8 cellular contexts compared by ENCODE assay signal in genomic region chr1:26169669-26170471, GRCh38. TPM values are rescaled to one million over a fixed set of nuclear protein-coding genes. Genes with fewer than 3 reads are reported as not detected.
DNase-seq lines count a peak whose midpoint lies in the region; FAIRE-seq lines count a peak whose summit lies in the region.

Gene ZNF593 (plus strand): TSS chr1:26169908. CDS start chr1:26169984, 76 bp downstream.

- H3K27me3 Mint-ChIP-seq in activated naive CD4-positive, alpha-beta T cell treated with anti-CD3 and anti-CD28 coated beads for 36 hours (ENCODE audit: low read depth), result no peaks in the 10 kb centered on the region

- H3K4me3 ChIP-seq in H7 (ENCODE audit: insufficient read depth, low read depth, low read length), result peak within 1 kb of the TSS; percentile 97

- H3K9me3 Mint-ChIP-seq in activated naive CD4-positive, alpha-beta T cell treated with anti-CD3 and anti-CD28 coated beads for 36 hours, result no peaks in the 10 kb centered on the region

- peaks cover 8% of the 10 kb centered on the region for H3K4me1 Mint-ChIP-seq in activated naive CD4-positive, alpha-beta T cell treated with anti-CD3 and anti-CD28 coated beads for 36 hours (ENCODE audit: low read depth)

- peak within 1 kb of the TSS; percentile 73 for H3K27ac ChIP-seq in substantia nigra (ENCODE audit: low read depth, low read length, poor library complexity, severe bottlenecking)

- H3K36me3 Mint-ChIP-seq in activated naive CD4-positive, alpha-beta T cell treated with anti-CD3 and anti-CD28 coated beads for 36 hours (ENCODE audit: low read depth), result peaks cover 5% of the 10 kb centered on the region

- peaks cover 4% of the 10 kb centered on the region for H3K36me3 ChIP-seq in H7 (replicated peaks; ENCODE audit: control insufficient read depth, insufficient read depth, low read length)

- FAIRE-seq in frontal cortex (lab: Jason Lieb, UNC), result no peak

- peaks cover 11% of the 10 kb centered on the region for H3K27me3 ChIP-seq in H7 (ENCODE audit: control insufficient read depth, insufficient read depth, low read length)

- H3K27ac Mint-ChIP-seq in activated naive CD4-positive, alpha-beta T cell treated with anti-CD3 and anti-CD28 coated beads for 36 hours, result peak within 1 kb of the TSS; percentile 60

- peak; percentile 69 for DNase-seq in GF-D8 (lab: John Stamatoyannopoulos, UW)
- DNase-seq in H7, result peak; percentile 99
- peak; percentile 87 for DNase-seq in M059J (ENCODE audit: low read depth)
- DNase-seq in SK-N-DZ (ENCODE audit: low spot score), result peak; percentile 85
- peak; percentile 89 for DNase-seq in activated naive CD4-positive, alpha-beta T cell treated with anti-CD3 and anti-CD28 coated beads for 36 hours
- DNase-seq in frontal cortex (ENCODE audit: low spot score in 2 of 2), result peak; percentile 100
- DNase-seq in non-pigmented ciliary epithelial cell (ENCODE audit: low read depth), result peak; percentile 28
- DNase-seq in substantia nigra (lab: John Stamatoyannopoulos, UW), result peak; percentile 32 to 96 (median 83)

- peak within 1 kb of the TSS; percentile 78 for H3K4me3 Mint-ChIP-seq in activated naive CD4-positive, alpha-beta T cell treated with anti-CD3 and anti-CD28 coated beads for 36 hours

- intact Hi-C loops in activated naive CD4-positive, alpha-beta T cell treated with anti-CD3 and anti-CD28 coated beads for 36 hours (cut with micrococcal nuclease), result loop anchor here (1.0 kb wide), 2 partner anchors 64 to 151 kb away; partner anchors contain the start of gene CEP85

- CTCF ChIA-PET in activated naive CD4-positive, alpha-beta T cell treated with anti-CD3 and anti-CD28 coated beads for 36 hours (lab: Charles Lee), result interaction anchor here (0.6 to 2.1 kb wide), 20 partner anchors 9 to 222 kb away, joined by 3 to 31 read pairs (median 3); partner anchors contain the start of gene CEP85

RNA-seq across cellular contexts. Expression of gene ZNF593, which starts in this region (rescaled TPM):
- 32.8 and 59.0 TPM in 2 replicates for total RNA-seq in H7 (2014; rRNA removed; shearing (Covaris generic))
- total RNA-seq in M059J (2014; rRNA removed; shearing (Covaris generic)), result 22.4 and 23.0 TPM in 2 replicates
- 22.5 and 33.3 TPM in 2 replicates for polyA plus RNA-seq in SK-N-DZ (2014; cell fraction: cytosol; rRNA removed)
- 11.2 and 29.0 TPM in 2 replicates for polyA plus RNA-seq in SK-N-DZ (2014; cell fraction: nucleus; rRNA removed)
- total RNA-seq in activated naive CD4-positive, alpha-beta T cell treated with anti-CD3 and anti-CD28 coated beads for 36 hours, result 10 to 100 TPM; 24.0 to 26.8 TPM
- total RNA-seq in frontal cortex, result 11.0 TPM

Comparison
In these comparisons a context has a peak if more than half of its experiments do, and no peak if none do; other contexts are left out.
1. Peak in every context shown above with its lines: DNase-seq, H3K4me3 ChIP-seq and H3K27ac ChIP-seq.
2. DNase-seq: peak in every context shown above with its lines; median percentile 100 in frontal cortex; 99 in H7; 89 in activated naive CD4-positive, alpha-beta T cell treated with anti-CD3 and anti-CD28 coated beads for 36 hours; 87 in M059J; 85 in SK-N-DZ; 83 in substantia nigra; 69 in GF-D8; 28 in non-pigmented ciliary epithelial cell.